Comparison of ENCODE assay signal across 8 cellular contexts in genomic region chr12:106292339-106292738, GRCh38.
"Had no signal": no experiment of that assay in that cellular context is flagged by ENCODE, and none has a peak within 500 bp of the region (broad histone marks: within the 10 kb centered on the region; RNA-seq: fewer than 3 reads in every experiment).

No MANE protein-coding gene starts in this region.

- H3K9ac ChIP-seq: GM23248 had no signal

- H3K27ac Mint-ChIP-seq: HFFc6, IgD-negative memory B cell had no signal

- H3K36me3 ChIP-seq: HAP-1 had no signal

- H3K36me3 Mint-ChIP-seq: IgD-negative memory B cell had no signal

- DNase-seq: GM23248, GOT3, H7, HFFc6, KG1 had no signal

- H3K9me3 ChIP-seq: HAP-1 had no signal

- H2AFZ ChIP-seq: GM23248 had no signal

- H3K9me3 Mint-ChIP-seq: HFFc6, IgD-negative memory B cell had no signal

- H3K4me3 ChIP-seq: GM23248, HAP-1 had no signal

- H3K27ac ChIP-seq: GM23248 had no signal

- ATAC-seq: HCT116 had no signal

- H3K4me3 Mint-ChIP-seq: HFFc6 had no signal
